Comparison of ENCODE assay signal across 8 cellular contexts in the genomic region with DNA sequence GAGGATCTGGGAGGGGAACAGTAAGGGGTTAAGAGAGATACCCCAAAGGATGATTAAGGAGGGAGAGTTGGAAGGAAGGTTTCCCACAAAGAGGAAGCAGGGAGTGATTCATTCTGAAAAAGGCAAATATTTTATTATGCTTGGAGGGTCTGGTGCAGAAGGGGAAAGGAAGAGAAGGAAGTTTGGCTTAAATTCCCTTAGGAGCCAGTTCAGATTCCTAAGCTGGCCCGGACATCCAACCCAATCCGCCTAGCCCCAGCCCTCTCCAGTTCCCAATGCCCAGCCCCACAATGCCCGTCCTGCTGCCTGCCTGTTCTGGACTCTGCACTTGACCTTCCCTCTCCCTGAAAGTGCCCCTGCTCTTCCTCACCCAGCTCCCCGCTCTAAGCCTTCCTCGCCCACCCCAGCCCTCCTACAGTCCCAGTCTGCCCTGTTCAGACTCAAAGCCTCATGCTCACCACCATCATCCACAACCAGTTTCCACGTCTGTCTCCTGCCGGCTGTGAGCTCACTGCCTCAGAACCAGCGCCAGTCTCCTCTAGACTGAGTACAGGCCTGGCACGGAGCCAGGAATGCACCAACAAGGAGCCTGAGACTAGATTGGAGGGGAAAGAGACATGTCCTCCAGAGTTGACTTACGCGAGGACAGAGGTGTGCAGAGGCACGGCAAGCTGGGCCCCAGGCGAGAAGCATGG. TPM values are rescaled to one million over a fixed set of nuclear protein-coding genes. Genes with fewer than 3 reads are reported as not detected.
A peak's percentile ranks its signal among the peaks of the same experiment; 100 is the strongest.
DNase-seq lines count a peak whose midpoint lies in the region; FAIRE-seq and TF ChIP-seq lines count a peak whose summit lies in the region.

No MANE protein-coding gene starts in this region.

- peaks cover 2% of the 10 kb centered on the region for H3K36me3 Mint-ChIP-seq in activated naive CD8-positive, alpha-beta T cell treated with anti-CD3 and anti-CD28 coated beads for 36 hours

- H3K36me3 ChIP-seq in kidney (ENCODE audit: control insufficient read depth in 1 of 2, insufficient read depth in 2 of 2, low read length in 2 of 2) (peaks cover 0 to 3% of the 10 kb centered on the region in 2 donors), subcutaneous abdominal adipose tissue (ENCODE audit: control insufficient read depth in 5 of 5, insufficient read depth in 5 of 5, low read length in 5 of 5) (peaks cover 0 to 19% (median 7%) of the 10 kb centered on the region in 5 donors), H7 (replicated peaks; ENCODE audit: control insufficient read depth, insufficient read depth, low read length) (no peaks in the 10 kb centered on the region; the same call in 1 of the 2 replicates)

- H3K4me3 Mint-ChIP-seq in activated naive CD8-positive, alpha-beta T cell treated with anti-CD3 and anti-CD28 coated beads for 36 hours = no peak overlapping the region

- H3K4me3 ChIP-seq in kidney (ENCODE audit: low read length in 2 of 2) (peak overlapping the region; percentile 7 to 9), subcutaneous abdominal adipose tissue (ENCODE audit: low read depth in 1 of 5, low read length in 5 of 5) (peak overlapping the region in 4 of 5 donors; percentile 13 to 26 (median 18)), H7 (ENCODE audit: insufficient read depth, low read depth, low read length) (no peak overlapping the region)

- no peaks in the 10 kb centered on the region for H3K9me3 Mint-ChIP-seq in activated naive CD8-positive, alpha-beta T cell treated with anti-CD3 and anti-CD28 coated beads for 36 hours

- peak overlapping the region; percentile 83 to 87 for H3K27ac ChIP-seq in kidney (ENCODE audit: low read depth in 2 of 2, low read length in 2 of 2)
- H3K27ac ChIP-seq in subcutaneous abdominal adipose tissue (ENCODE audit: low read depth, low read length) = peak overlapping the region; percentile 71

- H3K27me3 Mint-ChIP-seq in activated naive CD8-positive, alpha-beta T cell treated with anti-CD3 and anti-CD28 coated beads for 36 hours = no peaks in the 10 kb centered on the region

- H3K9ac ChIP-seq in kidney (ENCODE audit: low read length in 2 of 2) = peak overlapping the region in 1 of 2 donors; percentile 13
- peak overlapping the region in 3 of 5 donors; percentile 5 to 34 (median 11) for H3K9ac ChIP-seq in subcutaneous abdominal adipose tissue (ENCODE audit: low read length in 5 of 5)

- FAIRE-seq in kidney (lab: Jason Lieb, UNC) = no peak

- H3K9me3 ChIP-seq in kidney (ENCODE audit: control insufficient read depth in 1 of 2, low read length in 2 of 2) = no peaks in the 10 kb centered on the region
- no peaks in the 10 kb centered on the region for H3K9me3 ChIP-seq in subcutaneous abdominal adipose tissue (ENCODE audit: control insufficient read depth in 5 of 5, low read length in 5 of 5)

- peak; percentile 1 for DNase-seq in NCI-H1105 (lab: John Stamatoyannopoulos, UW)
- no peak for DNase-seq in NCI-H1105 treated with DMSO at 0.1 percent for 48 hours (lab: John Stamatoyannopoulos, UW)
- DNase-seq in astrocyte of the hippocampus (ENCODE audit: low read depth, low spot score) = peak; percentile 88
- DNase-seq in kidney = peak; percentile 94
- DNase-seq in activated naive CD8-positive, alpha-beta T cell treated with anti-CD3 and anti-CD28 coated beads for 36 hours = no peak
- DNase-seq in H7 = no peak
- DNase-seq in NCI-H748 (lab: John Stamatoyannopoulos, UW; ENCODE audit: unreplicated experiment) = no peak

- H3K27me3 ChIP-seq in subcutaneous abdominal adipose tissue (ENCODE audit: control insufficient read depth in 5 of 5, insufficient read depth in 4 of 5, low read length in 5 of 5) (no peaks in the 10 kb centered on the region), H7 (ENCODE audit: control insufficient read depth, insufficient read depth, low read length) (peaks cover 38% of the 10 kb centered on the region)

- H3K27ac Mint-ChIP-seq in activated naive CD8-positive, alpha-beta T cell treated with anti-CD3 and anti-CD28 coated beads for 36 hours = no peak overlapping the region

- H3K4me1 ChIP-seq in kidney (ENCODE audit: control insufficient read depth in 1 of 2, insufficient read depth in 1 of 2, low read depth in 1 of 2, low read length in 2 of 2) (peaks cover 46 to 56% of the 10 kb centered on the region in 2 donors), subcutaneous abdominal adipose tissue (ENCODE audit: control insufficient read depth in 5 of 5, insufficient read depth in 5 of 5, low read length in 5 of 5) (peaks cover 23 to 73% (median 64%) of the 10 kb centered on the region in 5 donors)

- TF ChIP-seq CTCF in kidney (IDR thresholded peaks at IDR 0.05; ENCODE audit: borderline replicate concordance, extremely low read depth, insufficient read depth) = no peak

- intact Hi-C loops in kidney (cut with DNase I) = no loop called here

- H3K4me1 Mint-ChIP-seq in activated naive CD8-positive, alpha-beta T cell treated with anti-CD3 and anti-CD28 coated beads for 36 hours = peaks cover 30% of the 10 kb centered on the region

RNA-seq across cellular contexts. Expression of a gene that starts 18.9 kb away (rescaled TPM):
- total RNA-seq in kidney = 276 TPM
- 175 TPM for polyA plus RNA-seq in kidney (ENCODE audit: insufficient read depth, low read depth, low replicate concordance)
- 10 to 100 TPM; 23.6 to 24.3 TPM for total RNA-seq in activated naive CD8-positive, alpha-beta T cell treated with anti-CD3 and anti-CD28 coated beads for 36 hours
- total RNA-seq in H7 (2014; rRNA removed; shearing (Covaris generic)) = 46.8 and 60.4 TPM in 2 replicates

Comparison
In these comparisons a context has a peak if more than half of its experiments do, and no peak if none do; other contexts are left out.
1. DNase-seq: peak in NCI-H1105 (single experiment), astrocyte of the hippocampus (single experiment) and kidney (single experiment); none in NCI-H1105 treated with DMSO at 0.1 percent for 48 hours (single experiment), activated naive CD8-positive, alpha-beta T cell treated with anti-CD3 and anti-CD28 coated beads for 36 hours (single experiment), H7 (single experiment) and NCI-H748 (single experiment).